9 cellular contexts compared by ENCODE assay signal in genomic region chr4:123661080-123661737, GRCh38.
A peak's percentile ranks its signal among the peaks of the same experiment; 100 is the strongest.
DNase-seq lines count a peak whose midpoint lies in the region; ATAC-seq, FAIRE-seq and TF ChIP-seq lines count a peak whose summit lies in the region.
"Had no signal": no experiment of that assay in that cellular context is flagged by ENCODE, and none has a peak within 500 bp of the region (broad histone marks: within the 10 kb centered on the region; RNA-seq: fewer than 3 reads in every experiment).

No MANE protein-coding gene starts in this region.

- H3K4me3 Mint-ChIP-seq in MCF 10A (ENCODE audit: unreplicated experiment) = no peak overlapping the region

- no peaks in the 10 kb centered on the region for H3K9me3 Mint-ChIP-seq in MCF 10A (ENCODE audit: unreplicated experiment)

- DNase-seq in BE2C (no peak), HT-29 (ENCODE audit: low spot score) (peak; percentile 70), MCF 10A (ENCODE audit: unreplicated experiment) (peak; percentile 39), lower lobe of right lung (no peak), NCI-H510A treated with DMSO at 0.1 percent for 48 hours (lab: John Stamatoyannopoulos, UW) (no peak), RCC 7860 (ENCODE audit: low spot score) (no peak), SKM-1 treated with dmso at 0.1 percent for 144 hours (lab: John Stamatoyannopoulos, UW; ENCODE audit: unreplicated experiment) (no peak)
- no peak for DNase-seq in stimulated activated CD4-positive, alpha-beta T cell treated with anti-CD3 and anti-CD28 coated beads, Interleukin-4, amount 100 ng/mL, for 1 hour
- DNase-seq: NCI-H774 had no signal

- H3K36me3 ChIP-seq in BE2C (no peaks in the 10 kb centered on the region), lower lobe of right lung (no peaks in the 10 kb centered on the region)

- H3K4me1 Mint-ChIP-seq in MCF 10A (ENCODE audit: insufficient read depth, unreplicated experiment) = no peaks in the 10 kb centered on the region

- no peaks in the 10 kb centered on the region for H3K36me3 Mint-ChIP-seq in MCF 10A (ENCODE audit: insufficient read depth, unreplicated experiment)

- H3K27ac ChIP-seq in lower lobe of right lung = no peak overlapping the region

- peak; percentile 53 for TF ChIP-seq CTCF in BE2C (IDR thresholded peaks at IDR 0.05; ENCODE audit: low read depth, low read length)
- TF ChIP-seq CTCF in MCF 10A (IDR thresholded peaks at IDR 0.05; ENCODE audit: unreplicated experiment) = peak; percentile 46
- peak; percentile 54 for TF ChIP-seq CTCF in lower lobe of right lung (IDR thresholded peaks at IDR 0.05)

- no peak for FAIRE-seq in RCC 7860 (lab: Jason Lieb, UNC)

- H3K9me3 ChIP-seq in BE2C (no peaks in the 10 kb centered on the region), lower lobe of right lung (no peaks in the 10 kb centered on the region)

- CTCF ChIA-PET in MCF 10A (lab: Yijun Ruan, JAX) = interaction anchor here (0.6 to 6.8 kb wide), 55 partner anchors 10 to 909 kb away, joined by 3 to 55 read pairs (median 4); partner anchors contain the start of gene SPRY1

- no peaks in the 10 kb centered on the region for H3K27me3 Mint-ChIP-seq in MCF 10A (ENCODE audit: insufficient read depth, unreplicated experiment)

- BruUV-seq in MCF 10A (replicated peaks; lab: Mats Ljungman, UMichigan) = no TSS peak

- no peaks in the 10 kb centered on the region for H3K4me1 ChIP-seq in BE2C
- H3K4me1 ChIP-seq in lower lobe of right lung = peaks cover 8% of the 10 kb centered on the region

- H3K27ac Mint-ChIP-seq in MCF 10A (ENCODE audit: low read depth, unreplicated experiment) = no peak overlapping the region

- no peak overlapping the region for H3K4me3 ChIP-seq in BE2C (ENCODE audit: low read depth, low read length)
- H3K4me3 ChIP-seq in lower lobe of right lung = no peak overlapping the region

- POLR2A ChIA-PET in MCF 10A (lab: Yijun Ruan, JAX) = interaction anchor here (0.6 to 2.5 kb wide), 4 partner anchors 137 to 650 kb away, joined by 3 to 9 read pairs (median 6); partner anchors contain the start of gene SPRY1

- H3K27me3 ChIP-seq in BE2C (0 out of 2 replicates have a peak, but pooled peaks cover 2% of the 10 kb centered on the region), lower lobe of right lung (ENCODE audit: low read depth) (no peaks in the 10 kb centered on the region)

- intact Hi-C loops in MCF 10A (cut with micrococcal nuclease) (loop anchor here (1.0 to 5.0 kb wide), 8 partner anchors 96 to 601 kb away; no protein-coding TSS in a partner anchor), lower lobe of right lung (cut with DNase I) (loop anchor here (10.0 kb wide), 1 partner anchor 266 kb away; the partner anchor contains the start of gene SPRY1)

- ATAC-seq in lower lobe of right lung = peak in 1 of 2 donors; percentile 37

Comparison
In these comparisons a context has a peak if more than half of its experiments do, and no peak if none do; other contexts are left out.
1. DNase-seq: peak in HT-29 (single experiment) and MCF 10A (single experiment); none in BE2C (single experiment), lower lobe of right lung (single experiment), NCI-H510A treated with DMSO at 0.1 percent for 48 hours (single experiment), stimulated activated CD4-positive, alpha-beta T cell treated with anti-CD3 and anti-CD28 coated beads, Interleukin-4, amount 100 ng/mL, for 1 hour (single experiment), RCC 7860 (single experiment) and SKM-1 treated with dmso at 0.1 percent for 144 hours (single experiment).
2. Peak in every context shown above with its lines, with median percentiles within 50 percentile points of each other: CTCF ChIP-seq.